24 cellular contexts compared by ENCODE assay signal in genomic region chr3:158520433-158520832, GRCh38. TPM values are rescaled to one million over a fixed set of nuclear protein-coding genes. Genes with fewer than 3 reads are reported as not detected.
A peak's percentile ranks its signal among the peaks of the same experiment; 100 is the strongest.
DNase-seq lines count a peak whose midpoint lies in the region; ATAC-seq and TF ChIP-seq lines count a peak whose summit lies in the region.
"Had no signal": no experiment of that assay in that cellular context is flagged by ENCODE, and none has a peak within 500 bp of the region (broad histone marks: within the 10 kb centered on the region; RNA-seq: fewer than 3 reads in every experiment).

No MANE protein-coding gene starts in this region.

- no peaks in the 10 kb centered on the region for H3F3A ChIP-seq in GM23338 (replicated peaks; ENCODE audit: low read depth)

- H3K4me3 Mint-ChIP-seq in GM23338: no peak overlapping the region
- H3K4me3 Mint-ChIP-seq: CD8-positive, alpha-beta T cell; T-cell had no signal

- ATAC-seq in GM23338: no peak
- no peak for ATAC-seq in HG03378 (IDR thresholded peaks at IDR 0.05; ENCODE audit: unreplicated experiment)
- ATAC-seq: CD8-positive, alpha-beta T cell; GM12878; HCT116; PC-3; T-cell had no signal

- no peaks in the 10 kb centered on the region for H3K27me3 ChIP-seq in adipocyte (replicated peaks; ENCODE audit: control insufficient read depth, insufficient read depth, low read length)
- H3K27me3 ChIP-seq in GM23338 (ENCODE audit: insufficient read depth): no peaks in the 10 kb centered on the region
- H3K27me3 ChIP-seq: MG63, SJCRH30 had no signal

- no peak overlapping the region for H3K9ac ChIP-seq in adipocyte (ENCODE audit: low read length)

- peaks cover 11% of the 10 kb centered on the region; the same call in 2 of the 3 replicates for H3K36me3 Mint-ChIP-seq in GM23338 (ENCODE audit: low read depth)
- H3K36me3 Mint-ChIP-seq: CD8-positive, alpha-beta T cell had no signal

- H2AFZ ChIP-seq in GM23338: no peak overlapping the region

- H4K20me1 ChIP-seq in GM23338 (replicated peaks; ENCODE audit: insufficient read depth): no peaks in the 10 kb centered on the region

- no peaks in the 10 kb centered on the region for H3K27me3 Mint-ChIP-seq in GM23338 (ENCODE audit: insufficient read depth, low read depth, poor library complexity)
- H3K27me3 Mint-ChIP-seq: T-cell had no signal

- H3K4me2 ChIP-seq in GM23338: no peak overlapping the region

- H3K27ac Mint-ChIP-seq in GM23338: no peak overlapping the region
- H3K27ac Mint-ChIP-seq: CD8-positive, alpha-beta T cell; T-cell had no signal

- no peaks in the 10 kb centered on the region for H3K36me3 ChIP-seq in adipocyte (ENCODE audit: control insufficient read depth, insufficient read depth, low read length, severe bottlenecking)
- no peaks in the 10 kb centered on the region for H3K36me3 ChIP-seq in GM23338 (ENCODE audit: insufficient read depth)
- H3K36me3 ChIP-seq: MG63, SJCRH30 had no signal

- no peaks in the 10 kb centered on the region; the same call in 1 of the 2 replicates for H3K9me2 ChIP-seq in GM23338 (ENCODE audit: insufficient read depth)

- no peaks in the 10 kb centered on the region; the same call in 1 of the 3 replicates for H3K4me1 Mint-ChIP-seq in GM23338
- H3K4me1 Mint-ChIP-seq: T-cell had no signal

- H3K9me3 ChIP-seq in adipocyte (ENCODE audit: control insufficient read depth, low read length): peaks cover 12% of the 10 kb centered on the region
- H3K9me3 ChIP-seq: Caco-2, MG63, SJCRH30 had no signal

- H3K79me2 ChIP-seq in GM23338 (replicated peaks; ENCODE audit: insufficient read depth): no peaks in the 10 kb centered on the region

- peaks cover 32% of the 10 kb centered on the region for H3K4me1 ChIP-seq in adipocyte (ENCODE audit: control insufficient read depth, insufficient read depth, low read length)
- H3K4me1 ChIP-seq in GM23338 (ENCODE audit: insufficient read depth): 0 out of 2 replicates have a peak, but pooled peaks cover 7% of the 10 kb centered on the region
- H3K4me1 ChIP-seq: Caco-2, SJCRH30 had no signal

- peaks cover 19% of the 10 kb centered on the region for H3K9me3 Mint-ChIP-seq in GM23338
- H3K9me3 Mint-ChIP-seq: CD8-positive, alpha-beta T cell had no signal

- no peak for TF ChIP-seq CTCF in GM23338 (conservative IDR thresholded peaks at IDR 0.05; ENCODE audit: low read depth in 2 of 2)

- DNase-seq in AG20443 (ENCODE audit: low spot score): peak; percentile 13
- peak; percentile 28 for DNase-seq in GM04504 (ENCODE audit: low read depth)
- DNase-seq in adipocyte (ENCODE audit: low read depth): peak; percentile 9
- peak; percentile 19 for DNase-seq in iris pigment epithelial cell (ENCODE audit: low read depth)
- DNase-seq in GM23338 (ENCODE audit: low spot score): no peak
- DNase-seq in DMS153 treated with DMSO at 0.1 percent for 48 hours (lab: John Stamatoyannopoulos, UW; ENCODE audit: unreplicated experiment): no peak
- DNase-seq in HPDE6-E6E7 (ENCODE audit: extremely low spot score): no peak
- DNase-seq: Caco-2; CD8-positive, alpha-beta T cell; DMS79; KBM-7; MG63; NCI-H2029 treated with DMSO at 0.1 percent for 48 hours; NCI-H446 treated with DMSO at 0.1 percent for 48 hours; NCI-H526; NCI-H82; NK-92 treated with Interleukin-12 subunit alpha and Interleukin-12 subunit beta, amount 100 ng/mL, for 24 hours; PC-3; SJCRH30; T-cell had no signal

- no peak overlapping the region for H3K27ac ChIP-seq in GM23338 (ENCODE audit: low read depth)
- H3K27ac ChIP-seq: C4-2B, SJCRH30 had no signal

- H3K4me3 ChIP-seq in adipocyte (ENCODE audit: low read length) (peak overlapping the region; percentile 24), GM23338 (no peak overlapping the region)
- H3K4me3 ChIP-seq: GM12878, MG63, SJCRH30 had no signal

TF ChIP-seq in GM23338, 12 proteins besides CTCF, POLR2A, EP300 and RAD21 (continues in another document):
- TF ChIP-seq ZNF114 (CRISPR knock-in tag; IDR thresholded peaks at IDR 0.05): no peak
- no peak for TF ChIP-seq ETS1 (IDR thresholded peaks at IDR 0.05)
- TF ChIP-seq CREB1 (CRISPR knock-in tag; IDR thresholded peaks at IDR 0.05; ENCODE audit: low read depth): no peak
- TF ChIP-seq STAT1 (IDR thresholded peaks at IDR 0.05; ENCODE audit: unreplicated experiment): no peak
- TF ChIP-seq EZH2 (IDR thresholded peaks at IDR 0.05; ENCODE audit: low read depth, unreplicated experiment): no peak
- no peak for TF ChIP-seq POLR2AphosphoS5 (IDR thresholded peaks at IDR 0.05; ENCODE audit: low read depth)
- TF ChIP-seq ZNF331 (CRISPR knock-in tag; IDR thresholded peaks at IDR 0.05; ENCODE audit: low read depth): no peak
- TF ChIP-seq NANOG (IDR thresholded peaks at IDR 0.05; ENCODE audit: borderline replicate concordance): no peak
- TF ChIP-seq EZH2phosphoT487 (IDR thresholded peaks at IDR 0.05; ENCODE audit: unreplicated experiment): no peak
- TF ChIP-seq, protein P1, sequence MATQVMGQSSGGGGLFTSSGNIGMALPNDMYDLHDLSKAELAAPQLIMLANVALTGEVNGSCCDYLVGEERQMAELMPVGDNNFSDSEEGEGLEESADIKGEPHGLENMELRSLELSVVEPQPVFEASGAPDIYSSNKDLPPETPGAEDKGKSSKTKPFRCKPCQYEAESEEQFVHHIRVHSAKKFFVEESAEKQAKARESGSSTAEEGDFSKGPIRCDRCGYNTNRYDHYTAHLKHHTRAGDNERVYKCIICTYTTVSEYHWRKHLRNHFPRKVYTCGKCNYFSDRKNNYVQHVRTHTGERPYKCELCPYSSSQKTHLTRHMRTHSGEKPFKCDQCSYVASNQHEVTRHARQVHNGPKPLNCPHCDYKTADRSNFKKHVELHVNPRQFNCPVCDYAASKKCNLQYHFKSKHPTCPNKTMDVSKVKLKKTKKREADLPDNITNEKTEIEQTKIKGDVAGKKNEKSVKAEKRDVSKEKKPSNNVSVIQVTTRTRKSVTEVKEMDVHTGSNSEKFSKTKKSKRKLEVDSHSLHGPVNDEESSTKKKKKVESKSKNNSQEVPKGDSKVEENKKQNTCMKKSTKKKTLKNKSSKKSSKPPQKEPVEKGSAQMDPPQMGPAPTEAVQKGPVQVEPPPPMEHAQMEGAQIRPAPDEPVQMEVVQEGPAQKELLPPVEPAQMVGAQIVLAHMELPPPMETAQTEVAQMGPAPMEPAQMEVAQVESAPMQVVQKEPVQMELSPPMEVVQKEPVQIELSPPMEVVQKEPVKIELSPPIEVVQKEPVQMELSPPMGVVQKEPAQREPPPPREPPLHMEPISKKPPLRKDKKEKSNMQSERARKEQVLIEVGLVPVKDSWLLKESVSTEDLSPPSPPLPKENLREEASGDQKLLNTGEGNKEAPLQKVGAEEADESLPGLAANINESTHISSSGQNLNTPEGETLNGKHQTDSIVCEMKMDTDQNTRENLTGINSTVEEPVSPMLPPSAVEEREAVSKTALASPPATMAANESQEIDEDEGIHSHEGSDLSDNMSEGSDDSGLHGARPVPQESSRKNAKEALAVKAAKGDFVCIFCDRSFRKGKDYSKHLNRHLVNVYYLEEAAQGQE (IDR thresholded peaks at IDR 0.05; ENCODE audit: unreplicated experiment): no peak
- no peak for TF ChIP-seq JUNB (IDR thresholded peaks at IDR 0.05; ENCODE audit: unreplicated experiment)

RNA-seq across cellular contexts. Expression of gene MLF1, which starts 50.6 kb away (rescaled TPM):
- 36.6 and 40.3 TPM in 2 replicates for total RNA-seq in GM23338 (2014; rRNA removed; shearing (Covaris generic))
- polyA plus RNA-seq in GM23338 (2016; fragmentation: Nextera tagmentation; extraction: Ambion mirVana): 55.0 and 63.6 TPM in 2 replicates
- total RNA-seq: Caco-2 had no signal

Comparison
In these comparisons a context has a peak if more than half of its experiments do, and no peak if none do; other contexts are left out.
1. DNase-seq: peak in AG20443 (single experiment), GM04504 (single experiment), adipocyte (single experiment) and iris pigment epithelial cell (single experiment); none in GM23338 (single experiment), DMS153 treated with DMSO at 0.1 percent for 48 hours (single experiment) and HPDE6-E6E7 (single experiment).